Comparison of ENCODE assay signal across 9 cellular contexts in the genomic region with DNA sequence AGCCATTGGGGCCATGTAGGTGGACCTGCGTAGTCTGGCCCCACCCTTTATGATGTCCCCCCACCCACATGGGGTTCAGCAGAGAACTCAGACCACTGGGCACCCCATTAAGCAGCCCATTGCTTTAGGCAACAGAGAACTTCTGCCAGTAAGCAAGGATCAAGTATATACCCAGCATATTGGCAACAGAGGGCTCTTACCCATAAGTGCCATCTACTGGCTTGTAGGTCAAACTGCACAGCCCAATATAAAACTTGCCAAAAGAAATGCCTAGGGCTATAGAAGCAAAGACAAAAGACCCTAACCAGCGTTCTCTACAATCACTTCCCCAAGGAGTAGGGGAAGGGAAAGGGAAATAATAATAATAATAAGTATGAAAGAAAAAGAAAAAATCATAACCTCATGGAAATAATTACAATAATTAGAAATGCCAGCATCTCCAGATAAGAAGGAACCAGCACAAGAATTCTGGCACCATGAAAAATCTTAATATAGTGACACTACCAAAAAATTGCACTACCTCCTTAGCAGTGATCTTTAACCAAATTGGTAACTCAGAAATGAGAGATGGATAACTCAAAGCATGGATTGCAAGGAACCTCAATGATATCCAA.
DNase-seq lines count a peak whose midpoint lies in the region; ATAC-seq and TF ChIP-seq lines count a peak whose summit lies in the region.
"Had no signal": no experiment of that assay in that cellular context is flagged by ENCODE, and none has a peak within 500 bp of the region (broad histone marks: within the 10 kb centered on the region; RNA-seq: fewer than 3 reads in every experiment).

No MANE protein-coding gene starts in this region.

- H3K27me3 ChIP-seq in CD4-positive, alpha-beta T cell (ENCODE audit: control insufficient read depth, insufficient read depth, low read length), result no peaks in the 10 kb centered on the region

- TF ChIP-seq CTCF in astrocyte of the spinal cord (IDR thresholded peaks at IDR 0.05; ENCODE audit: low read depth, low read length) (peak; percentile 61), neural crest cell (conservative IDR thresholded peaks at IDR 0.05) (peak; percentile 55)
- no peak for TF ChIP-seq CTCF in CD4-positive, alpha-beta T cell (IDR thresholded peaks at IDR 0.05)

- H3K27ac Mint-ChIP-seq in neural crest cell (ENCODE audit: unreplicated experiment), result no peak overlapping the region
- no peak overlapping the region for H3K27ac Mint-ChIP-seq in CD4-positive, alpha-beta T cell

- H3K27me3 Mint-ChIP-seq in neural crest cell (ENCODE audit: low read depth), result no peaks in the 10 kb centered on the region
- H3K27me3 Mint-ChIP-seq in CD4-positive, alpha-beta T cell, result no peaks in the 10 kb centered on the region

- no peak overlapping the region for H3K4me3 ChIP-seq in astrocyte of the spinal cord (ENCODE audit: low read depth, low read length)
- H3K4me3 ChIP-seq: A549 had no signal

- CTCF ChIA-PET in CD4-positive, alpha-beta T cell (lab: Charles Lee), result no interaction called here

- intact Hi-C loops in CD4-positive, alpha-beta T cell (cut with DNase I, micrococcal nuclease), result no loop called here

- POLR2A ChIA-PET in CD4-positive, alpha-beta T cell (lab: Charles Lee), result no interaction called here

- no peak overlapping the region for H3K27ac ChIP-seq in CD4-positive, alpha-beta T cell (ENCODE audit: low read depth, low read length)
- H3K27ac ChIP-seq: A549 had no signal

- H3K36me3 Mint-ChIP-seq in neural crest cell (ENCODE audit: low read depth), result peaks cover 6% of the 10 kb centered on the region
- H3K36me3 Mint-ChIP-seq in CD4-positive, alpha-beta T cell (ENCODE audit: low read depth), result no peaks in the 10 kb centered on the region

- DNase-seq in NCI-H1092 treated with DMSO at 0.1 percent for 48 hours (lab: John Stamatoyannopoulos, UW) (peak; percentile 6), NCI-H1092 (lab: John Stamatoyannopoulos, UW) (no peak), astrocyte of the spinal cord (ENCODE audit: low read depth, low spot score) (peak; percentile 16), neural crest cell (ENCODE audit: low read depth, low spot score) (no peak), NCI-H2107 treated with DMSO at 0.1 percent for 48 hours (lab: John Stamatoyannopoulos, UW; ENCODE audit: unreplicated experiment) (no peak)
- DNase-seq in CD4-positive, alpha-beta T cell, result no peak
- no peak for DNase-seq in activated CD4-positive, CD25-positive, alpha-beta regulatory T cell (lab: John Stamatoyannopoulos, UW)

- H3K9me3 ChIP-seq in CD4-positive, alpha-beta T cell (ENCODE audit: control insufficient read depth, low read length), result no peaks in the 10 kb centered on the region
- H3K9me3 ChIP-seq: A549 had no signal

- peak; percentile 72 for ATAC-seq in HG03354 (IDR thresholded peaks at IDR 0.05; ENCODE audit: poor library complexity, severe bottlenecking, unreplicated experiment)
- ATAC-seq in CD4-positive, alpha-beta T cell (ENCODE audit: poor library complexity), result no peak
- ATAC-seq: A549 had no signal

- H3K4me3 Mint-ChIP-seq in neural crest cell, result no peak overlapping the region
- H3K4me3 Mint-ChIP-seq in CD4-positive, alpha-beta T cell, result no peak overlapping the region

- in situ Hi-C loops in astrocyte of the spinal cord (cut with HindIII; ENCODE audit: low sequenced_read_pairs), result no loop called here

- peaks cover 3% of the 10 kb centered on the region for H3K9me3 Mint-ChIP-seq in neural crest cell
- H3K9me3 Mint-ChIP-seq in CD4-positive, alpha-beta T cell, result peaks cover 6% of the 10 kb centered on the region

- H3K4me1 Mint-ChIP-seq in neural crest cell, result no peaks in the 10 kb centered on the region
- H3K4me1 Mint-ChIP-seq in CD4-positive, alpha-beta T cell (ENCODE audit: low read depth), result no peaks in the 10 kb centered on the region

Comparison
In these comparisons a context has a peak if more than half of its experiments do, and no peak if none do; other contexts are left out.
1. DNase-seq: peak in NCI-H1092 treated with DMSO at 0.1 percent for 48 hours (single experiment) and astrocyte of the spinal cord (single experiment); none in NCI-H1092 (single experiment), neural crest cell (single experiment), CD4-positive, alpha-beta T cell (0 of 10), NCI-H2107 treated with DMSO at 0.1 percent for 48 hours (single experiment) and activated CD4-positive, CD25-positive, alpha-beta regulatory T cell (0 of 4).